In the genomic region with DNA sequence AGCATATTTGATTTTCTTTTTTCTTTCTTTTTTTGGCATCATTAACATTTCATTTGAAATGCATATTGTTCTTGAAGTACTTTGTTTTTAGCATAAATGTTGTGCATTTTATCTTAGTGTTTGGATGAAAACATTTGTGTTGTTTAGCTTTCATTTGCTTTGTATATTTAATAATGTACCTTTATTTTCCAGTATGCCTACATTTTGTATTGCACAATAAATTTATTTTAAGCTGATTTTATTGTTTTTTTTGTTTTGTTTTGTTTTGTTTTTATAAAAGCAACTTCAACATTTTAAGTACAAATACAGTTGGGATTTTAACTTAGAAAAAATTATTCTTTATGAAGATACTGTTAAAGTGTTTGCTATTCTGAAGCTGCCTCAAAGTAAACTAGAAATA, we compare ENCODE assay signal across 2 cellular contexts.
TF ChIP-seq lines count a peak whose summit lies in the region.

No MANE protein-coding gene starts in this region.

TF ChIP-seq in IMR-90, 13 proteins besides CTCF, POLR2A, EP300 and RAD21:
- TF ChIP-seq MAZ (IDR thresholded peaks at IDR 0.05; ENCODE audit: borderline replicate concordance, low read depth, low read length) (no peak), CEBPB (IDR thresholded peaks at IDR 0.05; ENCODE audit: low read depth, low read length) (peak; percentile 56)

TF ChIP-seq in H1, 55 proteins besides CTCF, POLR2A, EP300 and RAD21:
- no peak for TF ChIP-seq ASH2L (IDR thresholded peaks at IDR 0.05; ENCODE audit: low read length)
- no peak for TF ChIP-seq SP4 (IDR thresholded peaks at IDR 0.05; ENCODE audit: low read length)
- no peak for TF ChIP-seq CREB1 (IDR thresholded peaks at IDR 0.05)
- no peak for TF ChIP-seq CBX8 (IDR thresholded peaks at IDR 0.05; ENCODE audit: borderline replicate concordance, low read depth, low read length)
- TF ChIP-seq CEBPB (IDR thresholded peaks at IDR 0.05; ENCODE audit: low read depth, low read length) = peak; percentile 55; the same call in 1 of the 2 replicates
